1 cellular context compared by ENCODE assay signal in the genomic region with DNA sequence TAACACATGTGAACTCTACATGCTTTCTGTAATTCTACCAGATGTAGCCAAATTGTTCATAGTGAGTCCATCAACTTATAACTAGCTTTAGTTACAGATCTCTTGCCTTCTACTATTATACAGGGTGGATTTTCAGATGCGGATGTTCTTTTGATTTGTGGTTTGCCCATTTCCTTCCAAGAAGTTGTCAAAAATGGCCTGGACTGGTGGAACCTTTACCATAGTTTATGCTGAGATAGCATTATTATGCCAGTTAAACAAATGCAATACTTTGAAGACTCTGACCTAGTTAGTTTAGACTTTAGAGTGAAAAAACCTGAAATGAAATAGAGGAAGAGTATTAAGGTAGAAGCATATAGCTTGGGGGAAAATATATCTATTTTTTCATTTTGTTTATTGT.
TF ChIP-seq lines count a peak whose summit lies in the region.

No MANE protein-coding gene starts in this region.

TF ChIP-seq in SK-N-SH, 30 proteins besides CTCF, POLR2A, EP300 and RAD21:
- TF ChIP-seq NFIC (IDR thresholded peaks at IDR 0.05; ENCODE audit: borderline replicate concordance) (no peak), RCOR1 (IDR thresholded peaks at IDR 0.05; ENCODE audit: low read length) (no peak), TCF12 (IDR thresholded peaks at IDR 0.05) (no peak)
- TF ChIP-seq, protein P1, sequence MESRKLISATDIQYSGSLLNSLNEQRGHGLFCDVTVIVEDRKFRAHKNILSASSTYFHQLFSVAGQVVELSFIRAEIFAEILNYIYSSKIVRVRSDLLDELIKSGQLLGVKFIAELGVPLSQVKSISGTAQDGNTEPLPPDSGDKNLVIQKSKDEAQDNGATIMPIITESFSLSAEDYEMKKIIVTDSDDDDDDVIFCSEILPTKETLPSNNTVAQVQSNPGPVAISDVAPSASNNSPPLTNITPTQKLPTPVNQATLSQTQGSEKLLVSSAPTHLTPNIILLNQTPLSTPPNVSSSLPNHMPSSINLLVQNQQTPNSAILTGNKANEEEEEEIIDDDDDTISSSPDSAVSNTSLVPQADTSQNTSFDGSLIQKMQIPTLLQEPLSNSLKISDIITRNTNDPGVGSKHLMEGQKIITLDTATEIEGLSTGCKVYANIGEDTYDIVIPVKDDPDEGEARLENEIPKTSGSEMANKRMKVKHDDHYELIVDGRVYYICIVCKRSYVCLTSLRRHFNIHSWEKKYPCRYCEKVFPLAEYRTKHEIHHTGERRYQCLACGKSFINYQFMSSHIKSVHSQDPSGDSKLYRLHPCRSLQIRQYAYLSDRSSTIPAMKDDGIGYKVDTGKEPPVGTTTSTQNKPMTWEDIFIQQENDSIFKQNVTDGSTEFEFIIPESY (IDR thresholded peaks at IDR 0.05; ENCODE audit: borderline replicate concordance, low read depth): no peak
- TF ChIP-seq, protein P2, sequence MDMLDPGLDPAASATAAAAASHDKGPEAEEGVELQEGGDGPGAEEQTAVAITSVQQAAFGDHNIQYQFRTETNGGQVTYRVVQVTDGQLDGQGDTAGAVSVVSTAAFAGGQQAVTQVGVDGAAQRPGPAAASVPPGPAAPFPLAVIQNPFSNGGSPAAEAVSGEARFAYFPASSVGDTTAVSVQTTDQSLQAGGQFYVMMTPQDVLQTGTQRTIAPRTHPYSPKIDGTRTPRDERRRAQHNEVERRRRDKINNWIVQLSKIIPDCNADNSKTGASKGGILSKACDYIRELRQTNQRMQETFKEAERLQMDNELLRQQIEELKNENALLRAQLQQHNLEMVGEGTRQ (IDR thresholded peaks at IDR 0.05; ENCODE audit: borderline replicate concordance, low read depth, low read length): no peak
- TF ChIP-seq, protein P3, sequence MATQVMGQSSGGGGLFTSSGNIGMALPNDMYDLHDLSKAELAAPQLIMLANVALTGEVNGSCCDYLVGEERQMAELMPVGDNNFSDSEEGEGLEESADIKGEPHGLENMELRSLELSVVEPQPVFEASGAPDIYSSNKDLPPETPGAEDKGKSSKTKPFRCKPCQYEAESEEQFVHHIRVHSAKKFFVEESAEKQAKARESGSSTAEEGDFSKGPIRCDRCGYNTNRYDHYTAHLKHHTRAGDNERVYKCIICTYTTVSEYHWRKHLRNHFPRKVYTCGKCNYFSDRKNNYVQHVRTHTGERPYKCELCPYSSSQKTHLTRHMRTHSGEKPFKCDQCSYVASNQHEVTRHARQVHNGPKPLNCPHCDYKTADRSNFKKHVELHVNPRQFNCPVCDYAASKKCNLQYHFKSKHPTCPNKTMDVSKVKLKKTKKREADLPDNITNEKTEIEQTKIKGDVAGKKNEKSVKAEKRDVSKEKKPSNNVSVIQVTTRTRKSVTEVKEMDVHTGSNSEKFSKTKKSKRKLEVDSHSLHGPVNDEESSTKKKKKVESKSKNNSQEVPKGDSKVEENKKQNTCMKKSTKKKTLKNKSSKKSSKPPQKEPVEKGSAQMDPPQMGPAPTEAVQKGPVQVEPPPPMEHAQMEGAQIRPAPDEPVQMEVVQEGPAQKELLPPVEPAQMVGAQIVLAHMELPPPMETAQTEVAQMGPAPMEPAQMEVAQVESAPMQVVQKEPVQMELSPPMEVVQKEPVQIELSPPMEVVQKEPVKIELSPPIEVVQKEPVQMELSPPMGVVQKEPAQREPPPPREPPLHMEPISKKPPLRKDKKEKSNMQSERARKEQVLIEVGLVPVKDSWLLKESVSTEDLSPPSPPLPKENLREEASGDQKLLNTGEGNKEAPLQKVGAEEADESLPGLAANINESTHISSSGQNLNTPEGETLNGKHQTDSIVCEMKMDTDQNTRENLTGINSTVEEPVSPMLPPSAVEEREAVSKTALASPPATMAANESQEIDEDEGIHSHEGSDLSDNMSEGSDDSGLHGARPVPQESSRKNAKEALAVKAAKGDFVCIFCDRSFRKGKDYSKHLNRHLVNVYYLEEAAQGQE (IDR thresholded peaks at IDR 0.05; ENCODE audit: low read depth, low read length): no peak
